13 cellular contexts compared by ENCODE assay signal in genomic region chr17:43034623-43035293, GRCh38. TPM values are rescaled to one million over a fixed set of nuclear protein-coding genes. Genes with fewer than 3 reads are reported as not detected.
DNase-seq lines count a peak whose midpoint lies in the region; ATAC-seq and TF ChIP-seq lines count a peak whose summit lies in the region.
"Had no signal": no experiment of that assay in that cellular context is flagged by ENCODE, and none has a peak within 500 bp of the region (broad histone marks: within the 10 kb centered on the region; RNA-seq: fewer than 3 reads in every experiment).

No MANE protein-coding gene starts in this region.

- no peak for TF ChIP-seq RAD21 in SK-N-SH (IDR thresholded peaks at IDR 0.05; ENCODE audit: low read length)

- no peak overlapping the region for H3K4me3 ChIP-seq in SK-N-SH (ENCODE audit: low read depth in 2 of 2, low read length in 1 of 2)
- peak overlapping the region; percentile 4; the same call in 1 of the 2 replicates for H3K4me3 ChIP-seq in iPS-18c (ENCODE audit: insufficient read depth, low read depth, low read length)
- H3K4me3 ChIP-seq: thoracic aorta had no signal

- peak; percentile 52 for DNase-seq in SK-N-SH
- DNase-seq in stimulated activated effector memory CD8-positive, alpha-beta T cell treated with anti-CD3 and anti-CD28 coated beads, Interleukin-12 subunit alpha, Interleukin-12 subunit beta, amount 100 ng/mL, for 72 hours (ENCODE audit: low spot score in 2 of 2), result no peak
- DNase-seq in NCI-H2227 treated with DMSO at 0.1 percent for 48 hours (lab: John Stamatoyannopoulos, UW), result no peak
- DNase-seq: activated CD4-positive, alpha-beta memory T cell treated with anti-CD3 and anti-CD28 coated beads, Interleukin-2, amount 10 ng/mL, durations not matched to agents 7 days and 5 days; Karpas-422; NCI-H1105; stimulated activated CD4-positive, alpha-beta T cell treated with anti-CD3 and anti-CD28 coated beads, Interleukin-4, amount 100 ng/mL, for 1 hour had no signal

- no peaks in the 10 kb centered on the region for H3K4me1 Mint-ChIP-seq in stimulated activated effector memory CD8-positive, alpha-beta T cell treated with anti-CD3 and anti-CD28 coated beads, Interleukin-12 subunit alpha, Interleukin-12 subunit beta, amount 100 ng/mL, for 72 hours
- H3K4me1 Mint-ChIP-seq: activated CD4-positive, alpha-beta memory T cell treated with anti-CD3 and anti-CD28 coated beads, Interleukin-2, amount 10 ng/mL, durations not matched to agents 7 days and 5 days had no signal

- H2AFZ ChIP-seq in SK-N-SH (ENCODE audit: low read depth), result no peak overlapping the region

- H3K27ac Mint-ChIP-seq in stimulated activated effector memory CD8-positive, alpha-beta T cell treated with anti-CD3 and anti-CD28 coated beads, Interleukin-12 subunit alpha, Interleukin-12 subunit beta, amount 100 ng/mL, for 72 hours, result peak overlapping the region; percentile 34
- H3K27ac Mint-ChIP-seq: activated CD4-positive, alpha-beta memory T cell treated with anti-CD3 and anti-CD28 coated beads, Interleukin-2, amount 10 ng/mL, durations not matched to agents 7 days and 5 days had no signal

- POLR2A ChIA-PET in SK-N-SH (lab: Yijun Ruan, JAX), result interaction anchor here (1.7 kb wide), 1 partner anchor 10 kb away, joined by 9 read pairs; the partner anchor contains the start of gene RND2

- H3K27ac ChIP-seq in SK-N-SH (ENCODE audit: low read depth in 2 of 2, low read length in 1 of 2), result no peak overlapping the region
- H3K27ac ChIP-seq: 22Rv1, thoracic aorta had no signal

- H3K4me2 ChIP-seq in SK-N-SH, result no peak overlapping the region

- no peaks in the 10 kb centered on the region for H3K9me2 ChIP-seq in SK-N-SH

- WGBS in SK-N-SH (ENCODE audit: low lambda C conversion rate), result 85% methylated on average over 5 of the region's 6 CpGs

- H3K9me3 ChIP-seq in SK-N-SH (no peaks in the 10 kb centered on the region), iPS-18c (ENCODE audit: control insufficient read depth, insufficient read depth, low read length) (no peaks in the 10 kb centered on the region)
- H3K9me3 ChIP-seq: thoracic aorta had no signal

- ATAC-seq in SK-N-SH treated with all-trans-retinoic acid at 6 μM for 48 hours (no peak), HG03196 (IDR thresholded peaks at IDR 0.05; ENCODE audit: unreplicated experiment) (no peak)
- no peak for ATAC-seq in stimulated activated effector memory CD8-positive, alpha-beta T cell treated with anti-CD3 and anti-CD28 coated beads, Interleukin-12 subunit alpha, Interleukin-12 subunit beta, amount 100 ng/mL, for 72 hours
- ATAC-seq: Panc1 had no signal

- no peaks in the 10 kb centered on the region for H3K27me3 ChIP-seq in SK-N-SH (ENCODE audit: insufficient read depth)

- CTCF ChIA-PET in SK-N-SH (lab: Yijun Ruan, JAX), result interaction anchor here (1.0 to 1.7 kb wide), 4 partner anchors 9 to 211 kb away, joined by 3 to 7 read pairs (median 3); partner anchors contain the start of genes BECN1 and RND2

- H4K20me1 ChIP-seq in SK-N-SH (ENCODE audit: insufficient read depth), result no peaks in the 10 kb centered on the region

- no peak overlapping the region for H3K9ac ChIP-seq in SK-N-SH

- H3K4me1 ChIP-seq in SK-N-SH (ENCODE audit: control insufficient read depth in 1 of 2, insufficient read depth in 2 of 2, low read depth in 1 of 2, low read length in 1 of 2), result peaks cover 0 to 14% of the 10 kb centered on the region in 2 experiments; a peak in 1 of 4 replicates

- H3K4me3 Mint-ChIP-seq in stimulated activated effector memory CD8-positive, alpha-beta T cell treated with anti-CD3 and anti-CD28 coated beads, Interleukin-12 subunit alpha, Interleukin-12 subunit beta, amount 100 ng/mL, for 72 hours, result no peak overlapping the region
- H3K4me3 Mint-ChIP-seq: activated CD4-positive, alpha-beta memory T cell treated with anti-CD3 and anti-CD28 coated beads, Interleukin-2, amount 10 ng/mL, durations not matched to agents 7 days and 5 days had no signal

- TF ChIP-seq CTCF in SK-N-SH (IDR thresholded peaks at IDR 0.05), result no peak

- H3K9me3 Mint-ChIP-seq in stimulated activated effector memory CD8-positive, alpha-beta T cell treated with anti-CD3 and anti-CD28 coated beads, Interleukin-12 subunit alpha, Interleukin-12 subunit beta, amount 100 ng/mL, for 72 hours, result no peaks in the 10 kb centered on the region
- H3K9me3 Mint-ChIP-seq: activated CD4-positive, alpha-beta memory T cell treated with anti-CD3 and anti-CD28 coated beads, Interleukin-2, amount 10 ng/mL, durations not matched to agents 7 days and 5 days had no signal

- H3K36me3 Mint-ChIP-seq in stimulated activated effector memory CD8-positive, alpha-beta T cell treated with anti-CD3 and anti-CD28 coated beads, Interleukin-12 subunit alpha, Interleukin-12 subunit beta, amount 100 ng/mL, for 72 hours, result no peaks in the 10 kb centered on the region

- no peaks in the 10 kb centered on the region for H3K79me2 ChIP-seq in SK-N-SH (ENCODE audit: insufficient read depth)

- no peaks in the 10 kb centered on the region for H3K36me3 ChIP-seq in SK-N-SH (replicated peaks in 1 of 2; ENCODE audit: control insufficient read depth in 1 of 2, insufficient read depth in 2 of 2, low read length in 1 of 2)
- H3K36me3 ChIP-seq: thoracic aorta had no signal

- no peak for TF ChIP-seq EP300 in SK-N-SH (IDR thresholded peaks at IDR 0.05; ENCODE audit: borderline replicate concordance in 1 of 2, low read depth in 1 of 2, low read length in 1 of 2)

- H3F3A ChIP-seq in SK-N-SH (replicated peaks; ENCODE audit: insufficient read depth), result no peaks in the 10 kb centered on the region

TF ChIP-seq in SK-N-SH, 30 proteins besides CTCF, POLR2A, EP300 and RAD21 (continues in another document):
- TF ChIP-seq IRF3 (IDR thresholded peaks at IDR 0.05; ENCODE audit: low read depth, low read length) (no peak), EZH2phosphoT487 (IDR thresholded peaks at IDR 0.05; ENCODE audit: borderline replicate concordance, low read depth) (no peak), USF2 (IDR thresholded peaks at IDR 0.05; ENCODE audit: borderline replicate concordance, low read depth, low read length) (no peak), RCOR1 (IDR thresholded peaks at IDR 0.05; ENCODE audit: low read length) (no peak), ELF1 (IDR thresholded peaks at IDR 0.05) (no peak), SMC3 (IDR thresholded peaks at IDR 0.05; ENCODE audit: low read depth, low read length) (no peak)

TF ChIP-seq in SK-N-SH treated with all-trans-retinoic acid at 6 μM for 48 hours, 23 proteins besides CTCF, POLR2A, EP300 and RAD21 (continues in another document):
- no peak for TF ChIP-seq ZNF8 (CRISPR knock-in tag; IDR thresholded peaks at IDR 0.05)
- TF ChIP-seq ESRRG (CRISPR knock-in tag; IDR thresholded peaks at IDR 0.05), result no peak
- TF ChIP-seq ZFP30 (CRISPR knock-in tag; IDR thresholded peaks at IDR 0.05), result no peak
- no peak for TF ChIP-seq POU6F1 (CRISPR knock-in tag; IDR thresholded peaks at IDR 0.05; ENCODE audit: borderline replicate concordance, low read depth)
- TF ChIP-seq CREB5 (CRISPR knock-in tag; IDR thresholded peaks at IDR 0.05; ENCODE audit: low read depth), result no peak
- no peak for TF ChIP-seq TOX (CRISPR knock-in tag; IDR thresholded peaks at IDR 0.05; ENCODE audit: borderline replicate concordance)

RNA-seq across cellular contexts. Expression of gene RND2, which starts 9.7 kb away (rescaled TPM):
- polyA plus RNA-seq in SK-N-SH (2012; rRNA removed), result 8.9 and 10.5 TPM in 2 replicates
- polyA plus RNA-seq in SK-N-SH (2012; cell fraction: cytosol; rRNA removed), result 6.6 and 8.4 TPM in 2 replicates
- polyA plus RNA-seq in SK-N-SH (2012; cell fraction: nucleus; rRNA removed), result 5.6 and 6.5 TPM in 2 replicates

RNA-seq across cellular contexts. Expression of gene VAT1, which starts 12.6 kb away (rescaled TPM):
- polyA plus RNA-seq in SK-N-SH (2012; rRNA removed), result 157 and 170 TPM in 2 replicates
- polyA plus RNA-seq in SK-N-SH (2012; cell fraction: cytosol; rRNA removed), result 89.3 and 131 TPM in 2 replicates
- polyA plus RNA-seq in SK-N-SH (2012; cell fraction: nucleus; rRNA removed), result 83.7 and 107 TPM in 2 replicates

RNA-seq across cellular contexts. Expression of gene IFI35, which starts 28.2 kb away (rescaled TPM):
- 15.7 and 17.6 TPM in 2 replicates for polyA plus RNA-seq in SK-N-SH (2012; rRNA removed)
- 9.8 and 12.8 TPM in 2 replicates for polyA plus RNA-seq in SK-N-SH (2012; cell fraction: cytosol; rRNA removed)
- 17.8 and 19.4 TPM in 2 replicates for polyA plus RNA-seq in SK-N-SH (2012; cell fraction: nucleus; rRNA removed)

RNA-seq across cellular contexts. Expression of gene RPL27, which starts 36.5 kb away (rescaled TPM):
- polyA plus RNA-seq in SK-N-SH (2012; rRNA removed), result 4,890 and 6,383 TPM in 2 replicates
- 5,586 and 7,027 TPM in 2 replicates for polyA plus RNA-seq in SK-N-SH (2012; cell fraction: cytosol; rRNA removed)
- polyA plus RNA-seq in SK-N-SH (2012; cell fraction: nucleus; rRNA removed), result 1,500 and 1,605 TPM in 2 replicates

RNA-seq across cellular contexts. Expression of gene RUNDC1, which starts 54.4 kb away (rescaled TPM):
- polyA plus RNA-seq in SK-N-SH (2012; rRNA removed), result 9.0 and 9.5 TPM in 2 replicates
- 6.1 and 7.4 TPM in 2 replicates for polyA plus RNA-seq in SK-N-SH (2012; cell fraction: cytosol; rRNA removed)
- polyA plus RNA-seq in SK-N-SH (2012; cell fraction: nucleus; rRNA removed), result 10.4 and 11.6 TPM in 2 replicates
